Comparison of ENCODE assay signal across 18 cellular contexts in the genomic region with DNA sequence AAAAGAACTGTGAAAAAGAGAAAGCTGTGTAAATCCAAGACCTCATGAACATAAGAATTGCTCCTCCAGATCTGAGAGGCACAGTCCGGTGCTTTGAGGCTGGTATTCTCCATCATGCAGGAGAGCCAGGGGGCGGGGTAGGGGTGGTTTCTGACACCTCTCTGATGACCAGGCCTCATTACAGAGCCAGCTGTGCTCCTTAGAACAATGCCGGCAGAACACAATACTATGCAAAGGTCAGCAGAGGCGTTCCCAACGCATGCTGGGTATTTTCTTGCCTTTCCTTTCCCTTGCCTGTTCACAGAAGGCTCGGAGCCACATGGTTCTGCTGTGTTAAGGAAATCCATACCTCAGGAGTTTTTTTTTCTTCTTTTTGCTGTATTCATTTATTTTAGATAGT.
DNase-seq lines count a peak whose midpoint lies in the region; TF ChIP-seq lines count a peak whose summit lies in the region.
"Had no signal": no experiment of that assay in that cellular context is flagged by ENCODE, and none has a peak within 500 bp of the region (broad histone marks: within the 10 kb centered on the region; RNA-seq: fewer than 3 reads in every experiment).

No MANE protein-coding gene starts in this region.

- peaks cover 11% of the 10 kb centered on the region for H3K9me3 ChIP-seq in endodermal cell (ENCODE audit: control insufficient read depth, low read length)
- H3K9me3 ChIP-seq in neural progenitor cell (ENCODE audit: low read depth), result no peaks in the 10 kb centered on the region
- H3K9me3 ChIP-seq in esophagus muscularis mucosa, result no peaks in the 10 kb centered on the region
- H3K9me3 ChIP-seq in adrenal gland (replicated peaks in 1 of 3), result no peaks in the 10 kb centered on the region
- H3K9me3 ChIP-seq: HAP-1, MG63 had no signal

- H3K4me3 ChIP-seq in endodermal cell (ENCODE audit: low read length) (no peak overlapping the region), neural progenitor cell (no peak overlapping the region), esophagus muscularis mucosa (no peak overlapping the region), adrenal gland (no peak overlapping the region)
- H3K4me3 ChIP-seq: HAP-1, MG63 had no signal

- H3K9ac ChIP-seq in endodermal cell (ENCODE audit: extremely low read depth, low read length, poor library complexity, severe bottlenecking), result no peak overlapping the region
- H3K9ac ChIP-seq in neural progenitor cell, result no peak overlapping the region

- TF ChIP-seq POLR2A in esophagus muscularis mucosa (IDR thresholded peaks at IDR 0.05; ENCODE audit: low read depth) (no peak), adrenal gland (IDR thresholded peaks at IDR 0.05) (no peak)

- 57 to 63% methylated on average over 5 to 6 of the region's 6 CpGs for WGBS in endodermal cell (ENCODE audit: insufficient coverage in 1 of 2, insufficient read length in 1 of 2), 2 experiments
- WGBS in esophagus muscularis mucosa, result 92% methylated on average over 6 of the region's 6 CpGs
- 49 to 65% (median 54%) methylated on average over 4 to 6 of the region's 6 CpGs for WGBS in adrenal gland, 4 donors

- no peaks in the 10 kb centered on the region for H3K36me3 ChIP-seq in endodermal cell (ENCODE audit: control insufficient read depth, insufficient read depth, low read length)
- H3K36me3 ChIP-seq in neural progenitor cell, result no peaks in the 10 kb centered on the region
- H3K36me3 ChIP-seq in esophagus muscularis mucosa, result no peaks in the 10 kb centered on the region
- no peaks in the 10 kb centered on the region for H3K36me3 ChIP-seq in adrenal gland (replicated peaks in 1 of 2)
- H3K36me3 ChIP-seq: HAP-1, MG63 had no signal

- H3K79me2 ChIP-seq in neural progenitor cell (ENCODE audit: low read depth), result no peaks in the 10 kb centered on the region

- no peak for TF ChIP-seq EP300 in esophagus muscularis mucosa (IDR thresholded peaks at IDR 0.05)

- H3K4me3 Mint-ChIP-seq in endodermal cell (no peak overlapping the region), neural progenitor cell (peak overlapping the region; percentile 3), glutamatergic neuron (ENCODE audit: unreplicated experiment) (no peak overlapping the region)
- H3K4me3 Mint-ChIP-seq: CD8-positive, alpha-beta memory T cell had no signal

- H3K4me1 ChIP-seq in endodermal cell (ENCODE audit: control insufficient read depth, insufficient read depth, low read length) (no peaks in the 10 kb centered on the region), neural progenitor cell (peaks cover 14% of the 10 kb centered on the region), esophagus muscularis mucosa (no peaks in the 10 kb centered on the region), adrenal gland (replicated peaks in 1 of 2) (no peaks in the 10 kb centered on the region)
- H3K4me1 ChIP-seq: HAP-1 had no signal

- intact Hi-C loops in esophagus muscularis mucosa (cut with DNase I) (no loop called here), adrenal gland (cut with DNase I) (no loop called here)

- peaks cover 1% of the 10 kb centered on the region for H3K9me3 Mint-ChIP-seq in endodermal cell
- peaks cover 3% of the 10 kb centered on the region for H3K9me3 Mint-ChIP-seq in neural progenitor cell
- no peaks in the 10 kb centered on the region for H3K9me3 Mint-ChIP-seq in glutamatergic neuron (ENCODE audit: unreplicated experiment)

- DNase-seq in ELF-1 (ENCODE audit: low read depth, low spot score) (peak; percentile 84), NCI-H2227 treated with DMSO at 0.1 percent for 48 hours (lab: John Stamatoyannopoulos, UW) (peak; percentile 19), endodermal cell (peak; percentile 77), neural progenitor cell (ENCODE audit: low spot score) (peak; percentile 74), glutamatergic neuron (no peak), esophagus muscularis mucosa (ENCODE audit: extremely low spot score) (no peak), adrenal gland (no peak), OCI-M2 (lab: John Stamatoyannopoulos, UW; ENCODE audit: unreplicated experiment) (no peak)
- DNase-seq: CD8-positive, alpha-beta memory T cell; DMS53; GF-D8; MG63; NCI-H187; NCI-H2107; NCI-H510A; Right ventricle myocardium superior had no signal

- H3K27ac ChIP-seq in endodermal cell (ENCODE audit: low read depth, low read length), result no peak overlapping the region
- H3K27ac ChIP-seq in neural progenitor cell, result no peak overlapping the region
- H3K27ac ChIP-seq in esophagus muscularis mucosa (replicated peaks in 1 of 4), result no peak overlapping the region
- no peak overlapping the region for H3K27ac ChIP-seq in adrenal gland
- H3K27ac ChIP-seq: C4-2B had no signal

- H3K36me3 Mint-ChIP-seq in endodermal cell (ENCODE audit: low read depth) (no peaks in the 10 kb centered on the region), neural progenitor cell (no peaks in the 10 kb centered on the region), glutamatergic neuron (ENCODE audit: unreplicated experiment) (no peaks in the 10 kb centered on the region)
- H3K36me3 Mint-ChIP-seq: CD8-positive, alpha-beta memory T cell had no signal

- H4K20me1 ChIP-seq in neural progenitor cell (ENCODE audit: low read depth), result no peaks in the 10 kb centered on the region

- H2AFZ ChIP-seq in neural progenitor cell (replicated peaks), result peak overlapping the region; percentile 50

- H3K27me3 Mint-ChIP-seq in endodermal cell (ENCODE audit: insufficient read depth), result peaks cover 11% of the 10 kb centered on the region
- no peaks in the 10 kb centered on the region for H3K27me3 Mint-ChIP-seq in neural progenitor cell (ENCODE audit: insufficient read depth, low read depth)
- peaks cover 3% of the 10 kb centered on the region for H3K27me3 Mint-ChIP-seq in glutamatergic neuron (ENCODE audit: unreplicated experiment)
- H3K27me3 Mint-ChIP-seq: CD8-positive, alpha-beta memory T cell had no signal

- peaks cover 8% of the 10 kb centered on the region for H3K4me1 Mint-ChIP-seq in endodermal cell
- H3K4me1 Mint-ChIP-seq in neural progenitor cell, result peaks cover 7% of the 10 kb centered on the region
- H3K4me1 Mint-ChIP-seq in glutamatergic neuron (ENCODE audit: low read depth, unreplicated experiment), result no peaks in the 10 kb centered on the region
- H3K4me1 Mint-ChIP-seq: CD8-positive, alpha-beta memory T cell had no signal

- H3K27me3 ChIP-seq in endodermal cell (ENCODE audit: control insufficient read depth, insufficient read depth, low read length, poor library complexity, severe bottlenecking) (no peaks in the 10 kb centered on the region), neural progenitor cell (no peaks in the 10 kb centered on the region), esophagus muscularis mucosa (no peaks in the 10 kb centered on the region), adrenal gland (no peaks in the 10 kb centered on the region)
- H3K27me3 ChIP-seq: MG63 had no signal

- H3F3A ChIP-seq in neural progenitor cell (ENCODE audit: low read depth), result no peaks in the 10 kb centered on the region

- H3K27ac Mint-ChIP-seq in endodermal cell, result no peak overlapping the region
- no peak overlapping the region for H3K27ac Mint-ChIP-seq in neural progenitor cell
- H3K27ac Mint-ChIP-seq in glutamatergic neuron (ENCODE audit: unreplicated experiment), result no peak overlapping the region
- H3K27ac Mint-ChIP-seq: CD8-positive, alpha-beta memory T cell had no signal

- H3K4me2 ChIP-seq in neural progenitor cell, result peak overlapping the region; percentile 16

- TF ChIP-seq CTCF in endodermal cell (conservative IDR thresholded peaks at IDR 0.05) (no peak), neural progenitor cell (IDR thresholded peaks at IDR 0.05) (no peak), glutamatergic neuron (IDR thresholded peaks at IDR 0.05; ENCODE audit: partially characterized antibody, unreplicated experiment) (no peak), esophagus muscularis mucosa (IDR thresholded peaks at IDR 0.05) (no peak), adrenal gland (IDR thresholded peaks at IDR 0.05) (no peak)

Comparison
In these comparisons a context has a peak if more than half of its experiments do, and no peak if none do; other contexts are left out.
1. DNase-seq: peak in ELF-1 (single experiment), NCI-H2227 treated with DMSO at 0.1 percent for 48 hours (single experiment), endodermal cell (single experiment) and neural progenitor cell (single experiment); none in glutamatergic neuron (single experiment), esophagus muscularis mucosa (single experiment), adrenal gland (0 of 7) and OCI-M2 (single experiment).